ENCODE assay signal across 8 cellular contexts in the genomic region with DNA sequence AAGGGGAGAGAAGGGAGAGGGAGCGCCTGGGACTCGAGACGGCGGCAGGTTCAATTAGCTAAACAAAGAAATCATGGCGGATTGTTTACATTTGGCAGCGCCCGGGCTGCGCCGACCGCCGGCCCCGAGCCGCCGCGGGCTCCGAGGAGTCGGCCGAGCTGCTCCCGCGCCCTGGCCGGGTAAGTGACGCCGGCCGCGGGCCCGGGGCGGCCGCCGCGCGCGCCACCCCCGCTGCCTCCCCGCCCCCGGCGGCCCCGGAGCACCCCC.
DNase-seq lines count a peak whose midpoint lies in the region; ATAC-seq and TF ChIP-seq lines count a peak whose summit lies in the region.

No MANE protein-coding gene starts in this region.

- CTCF ChIA-PET in A673 (lab: Charles Lee): no interaction called here

- peak overlapping the region; percentile 66 for H3K4me3 ChIP-seq in A673 (ENCODE audit: low read depth, low read length, poor library complexity, severe bottlenecking)
- H3K4me3 ChIP-seq in astrocyte of the spinal cord (ENCODE audit: low read depth, low read length): peak overlapping the region; percentile 57
- H3K4me3 ChIP-seq in mesodermal cell (ENCODE audit: extremely low read depth, insufficient read depth, low read length, poor library complexity, severe bottlenecking): peak overlapping the region; percentile 72

- POLR2A ChIA-PET in A673 (lab: Charles Lee; ENCODE audit: low non-redundant PET): no interaction called here

- DNase-seq in A673 (ENCODE audit: low spot score): peak; percentile 33
- peak; percentile 84 for DNase-seq in NCI-H146 (lab: John Stamatoyannopoulos, UW)
- DNase-seq in astrocyte of the spinal cord (ENCODE audit: low read depth, low spot score): no peak
- no peak for DNase-seq in activated effector memory CD4-positive, alpha-beta T cell treated with anti-CD3 and anti-CD28 coated beads, Interleukin-2, amount 50 U/mL, for 16 hours

- no peaks in the 10 kb centered on the region for H3K27me3 ChIP-seq in A673 (replicated peaks; ENCODE audit: insufficient read depth, low read depth, low read length, poor library complexity)

- ATAC-seq in GM18505 (IDR thresholded peaks at IDR 0.05; ENCODE audit: unreplicated experiment) (peak; percentile 64), GM21576 (IDR thresholded peaks at IDR 0.05; ENCODE audit: unreplicated experiment) (no peak), HG03095 (IDR thresholded peaks at IDR 0.05; ENCODE audit: unreplicated experiment) (no peak)

- TF ChIP-seq CTCF in A673 (conservative IDR thresholded peaks at IDR 0.05; ENCODE audit: low read depth, low read length): no peak
- TF ChIP-seq CTCF in astrocyte of the spinal cord (IDR thresholded peaks at IDR 0.05; ENCODE audit: low read depth, low read length): no peak

- no TSS peak for BruUV-seq in A673 (replicated peaks; lab: Mats Ljungman, UMichigan)

- no peak for TF ChIP-seq POLR2A in GM18505 (IDR thresholded peaks at IDR 0.05; ENCODE audit: borderline replicate concordance, extremely low read depth, insufficient read depth, insufficient read length)

- intact Hi-C loops in A673 (cut with micrococcal nuclease; ENCODE audit: unreplicated experiment): no loop called here

- H3K36me3 ChIP-seq in A673 (ENCODE audit: insufficient read depth, low read length, poor library complexity, severe bottlenecking) (no peaks in the 10 kb centered on the region), mesodermal cell (ENCODE audit: control insufficient read depth, insufficient read depth, low read length) (no peaks in the 10 kb centered on the region)

- H3K9me3 ChIP-seq in A673 (ENCODE audit: low read depth, low read length, poor library complexity, severe bottlenecking): no peaks in the 10 kb centered on the region
- H3K9me3 ChIP-seq in mesodermal cell (ENCODE audit: control insufficient read depth, low read length): no peaks in the 10 kb centered on the region

- H3K4me1 ChIP-seq in A673 (ENCODE audit: insufficient read depth, low read length, poor library complexity, severe bottlenecking): no peaks in the 10 kb centered on the region
- H3K4me1 ChIP-seq in mesodermal cell (ENCODE audit: control insufficient read depth, insufficient read depth, low read length, poor library complexity, severe bottlenecking): peaks cover 12% of the 10 kb centered on the region

- 0 to 1% methylated on average over 11 to 12 of the region's 37 CpGs for WGBS in mesodermal cell (ENCODE audit: insufficient coverage in 2 of 2), 2 experiments

- in situ Hi-C loops in astrocyte of the spinal cord (cut with HindIII; ENCODE audit: low sequenced_read_pairs): no loop called here

- H3K27ac ChIP-seq in A673 (ENCODE audit: low read depth, low read length, poor library complexity, severe bottlenecking) (no peak overlapping the region), mesodermal cell (ENCODE audit: low read depth, low read length, severe bottlenecking) (peak overlapping the region; percentile 83)

Comparison
In these comparisons a context has a peak if more than half of its experiments do, and no peak if none do; other contexts are left out.
1. DNase-seq: peak in A673 (single experiment) and NCI-H146 (single experiment); none in astrocyte of the spinal cord (single experiment) and activated effector memory CD4-positive, alpha-beta T cell treated with anti-CD3 and anti-CD28 coated beads, Interleukin-2, amount 50 U/mL, for 16 hours (single experiment).
2. Peak in every context shown above with its lines, with median percentiles within 50 percentile points of each other: H3K4me3 ChIP-seq.